Comparison of ENCODE assay signal across 16 cellular contexts in the genomic region with DNA sequence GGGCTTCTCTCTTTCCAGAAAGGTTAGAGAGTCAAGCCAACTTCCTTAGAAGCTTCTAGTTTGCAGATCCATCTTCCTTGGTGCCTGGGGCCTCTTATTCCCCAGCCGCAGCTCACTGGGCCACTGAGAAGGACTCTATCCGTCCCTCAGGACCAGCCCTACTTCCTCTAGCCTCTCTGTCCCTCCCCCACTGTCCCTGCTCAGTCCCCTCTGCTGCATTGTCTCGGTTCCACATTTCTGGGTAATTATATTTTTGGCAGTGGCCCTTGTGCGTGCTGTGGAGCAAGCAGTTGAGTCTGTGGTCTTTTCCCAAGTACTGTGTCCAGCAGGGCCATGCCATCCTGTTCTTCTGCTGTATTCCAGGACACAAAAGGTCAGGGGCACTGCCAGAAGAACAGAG. TPM values are rescaled to one million over a fixed set of nuclear protein-coding genes. Genes with fewer than 3 reads are reported as not detected.
"Had no signal": no experiment of that assay in that cellular context is flagged by ENCODE, and none has a peak within 500 bp of the region (broad histone marks: within the 10 kb centered on the region; RNA-seq: fewer than 3 reads in every experiment).

No MANE protein-coding gene starts in this region.

- H3K27ac Mint-ChIP-seq: activated T-cell treated with anti-CD3 and anti-CD28 coated beads, Interleukin-2, amount 50 U/mL, for 24 hours; natural killer cell treated with Interleukin-12 subunit alpha and Interleukin-12 subunit beta and Interleukin-15 and Interleukin-18, amount 100 ng/mL, for 72 hours had no signal

- H3K9me3 ChIP-seq: adrenal gland, right atrium auricular region had no signal

- H3K27me3 ChIP-seq: adrenal gland, right atrium auricular region, tibial nerve had no signal

- H3K27ac ChIP-seq: adrenal gland, esophagus muscularis mucosa, right atrium auricular region, skin epidermis, tibial nerve had no signal

- H3K36me3 ChIP-seq: adrenal gland, esophagus muscularis mucosa, right atrium auricular region, tibial nerve had no signal

- H3K4me3 Mint-ChIP-seq: activated T-cell treated with anti-CD3 and anti-CD28 coated beads, Interleukin-2, amount 50 U/mL, for 24 hours; natural killer cell treated with Interleukin-12 subunit alpha and Interleukin-12 subunit beta and Interleukin-15 and Interleukin-18, amount 100 ng/mL, for 72 hours had no signal

- H3K4me3 ChIP-seq: adrenal gland, esophagus muscularis mucosa, right atrium auricular region, skin epidermis, tibial nerve had no signal

- H3K4me1 ChIP-seq: adrenal gland, right atrium auricular region, tibial nerve had no signal

- H3K9me3 Mint-ChIP-seq: activated T-cell treated with anti-CD3 and anti-CD28 coated beads, Interleukin-2, amount 50 U/mL, for 24 hours; natural killer cell treated with Interleukin-12 subunit alpha and Interleukin-12 subunit beta and Interleukin-15 and Interleukin-18, amount 100 ng/mL, for 72 hours had no signal

- H3K36me3 Mint-ChIP-seq: natural killer cell treated with Interleukin-12 subunit alpha and Interleukin-12 subunit beta and Interleukin-15 and Interleukin-18, amount 100 ng/mL, for 72 hours had no signal

- DNase-seq: activated CD4-positive, CD25-positive, alpha-beta regulatory T cell treated with anti-CD3 and anti-CD28 coated beads, Interleukin-2, amount 50 U/mL, for 72 hours; activated effector memory CD4-positive, alpha-beta T cell treated with Interleukin-2 at 50 U/mL for 16 hours; activated naive CD4-positive, alpha-beta T cell treated with anti-CD3 and anti-CD28 coated beads, Interleukin-2, amount 50 U/mL, for 16 hours; activated T-cell treated with anti-CD3 and anti-CD28 coated beads, Interleukin-2, amount 50 U/mL, for 24 hours; hippocampal formation; kidney glomerular epithelial cell; occipital lobe; stimulated activated CD4-positive, alpha-beta T cell treated with anti-CD3 and anti-CD28 coated beads, Interleukin-4, amount 100 ng/mL, for 24 hours; stimulated activated naive CD4-positive, alpha-beta T cell; T-helper 9 cell had no signal

RNA-seq across cellular contexts. Expression of a gene that starts 17.8 kb away (rescaled TPM):
- total RNA-seq: natural killer cell treated with Interleukin-12 subunit alpha and Interleukin-12 subunit beta and Interleukin-15 and Interleukin-18, amount 100 ng/mL, for 72 hours; occipital lobe had no signal
